Comparison of ENCODE assay signal across 16 cellular contexts in genomic region chr12:118958520-118958919, GRCh38.
"Had no signal": no experiment of that assay in that cellular context is flagged by ENCODE, and none has a peak within 500 bp of the region (broad histone marks: within the 10 kb centered on the region; RNA-seq: fewer than 3 reads in every experiment).

No MANE protein-coding gene starts in this region.

- DNase-seq: activated CD4-positive, alpha-beta T cell treated with anti-CD3 and anti-CD28 coated beads for 48 hours; activated CD8-positive, alpha-beta T cell treated with anti-CD3 and anti-CD28 coated beads for 36 hours; activated effector memory CD4-positive, alpha-beta T cell treated with anti-CD3 and anti-CD28 coated beads, Interleukin-2, amount 50 U/mL, for 16 hours; activated T-cell treated with anti-CD3 and anti-CD28 coated beads, Interleukin-2, amount 50 U/mL, for 48 hours; amniotic stem cell; dorsolateral prefrontal cortex; erythroblast; heart right ventricle; left lung; naive B cell; ovary; upper lobe of left lung had no signal

- ATAC-seq: activated CD8-positive, alpha-beta T cell treated with anti-CD3 and anti-CD28 coated beads for 36 hours; activated naive CD4-positive, alpha-beta T cell treated with anti-CD3 and anti-CD28 coated beads, Interleukin-2, amount 50 U/mL, for 72 hours; gastroesophageal sphincter; heart right ventricle; left lung; sciatic nerve; WTC11 had no signal
